Comparison of ENCODE assay signal across 36 cellular contexts in the genomic region with DNA sequence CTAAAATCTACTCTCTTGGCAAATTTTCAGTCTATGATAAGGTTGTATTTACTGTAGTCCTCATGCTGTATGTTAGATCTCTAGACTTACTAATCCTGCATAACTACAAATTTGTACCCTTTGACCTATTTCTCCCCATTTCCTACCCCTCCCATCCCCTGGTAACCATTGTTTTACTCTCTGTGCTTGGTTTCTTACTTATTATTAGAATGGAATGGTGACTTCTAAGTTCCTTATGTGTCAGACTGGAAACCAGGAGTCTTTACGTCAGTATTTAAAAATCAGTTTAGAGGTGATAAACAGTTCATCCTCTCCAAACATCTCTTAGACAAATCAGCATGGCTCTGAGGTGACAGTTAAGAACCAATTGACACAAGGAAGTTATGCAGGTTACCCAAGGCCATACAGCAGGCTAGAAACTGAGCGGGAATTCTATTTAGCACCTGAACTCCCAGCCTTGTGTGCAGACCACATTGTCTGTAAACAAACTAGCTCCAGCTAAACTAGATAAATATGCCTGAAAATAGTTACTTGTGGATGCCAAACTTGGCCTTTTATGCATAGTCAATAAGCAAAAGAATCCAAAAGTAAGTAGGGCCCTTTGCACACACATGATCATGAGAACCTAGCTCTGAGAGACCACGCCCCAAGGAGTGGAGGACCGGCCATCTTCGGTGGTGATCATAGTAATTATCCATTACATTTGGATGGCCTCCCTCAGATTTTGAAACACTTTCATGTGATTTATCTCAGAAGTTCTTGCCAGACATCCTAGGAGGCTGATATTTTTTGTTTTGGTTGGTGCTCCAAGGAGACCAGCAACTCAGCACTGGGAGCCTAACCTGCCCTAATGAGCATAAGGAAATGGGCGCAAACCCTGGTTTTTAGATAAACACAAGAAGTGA.
"Had no signal": no experiment of that assay in that cellular context is flagged by ENCODE, and none has a peak within 500 bp of the region (broad histone marks: within the 10 kb centered on the region; RNA-seq: fewer than 3 reads in every experiment).

No MANE protein-coding gene starts in this region.

- DNase-seq: activated CD4-positive, alpha-beta memory T cell treated with anti-CD3 and anti-CD28 coated beads, Interleukin-2, amount 10 ng/mL, durations not matched to agents 7 days and 5 days; activated CD4-positive, alpha-beta T cell treated with anti-CD3 and anti-CD28 coated beads for 1 hour; activated CD4-positive, alpha-beta T cell treated with anti-CD3 and anti-CD28 coated beads for 48 hours; activated CD4-positive, CD25-positive, alpha-beta regulatory T cell; activated CD8-positive, alpha-beta memory T cell treated with anti-CD3 and anti-CD28 coated beads for 24 hours; activated CD8-positive, alpha-beta memory T cell treated with anti-CD3 and anti-CD28 coated beads, Interleukin-2, amount 10 ng/mL, durations not matched to agents 7 days and 5 days; activated effector memory CD4-positive, alpha-beta T cell treated with anti-CD3 and anti-CD28 coated beads, Interleukin-2, amount 50 U/mL, for 16 hours; activated naive CD4-positive, alpha-beta T cell; activated naive CD4-positive, alpha-beta T cell treated with anti-CD3 and anti-CD28 coated beads, Interleukin-2, amount 50 U/mL, for 16 hours; activated naive CD8-positive, alpha-beta T cell treated with anti-CD3 and anti-CD28 coated beads for 36 hours; activated T-cell treated with anti-CD3 and anti-CD28 coated beads, Interleukin-2, amount 50 U/mL, for 1 hour; activated T-cell treated with anti-CD3 and anti-CD28 coated beads, Interleukin-2, amount 50 U/mL, for 72 hours; amniotic stem cell; aorta; brain microvascular endothelial cell; Kasumi-1; KG1; MG63; NCI-H1048; NCI-H1105 treated with DMSO at 0.1 percent for 48 hours; NCI-H1436 treated with DMSO at 0.1 percent for 48 hours; NCI-H187; NCI-H2029 treated with DMSO at 0.1 percent for 48 hours; NCI-H2107; NCI-H2171; NCI-H510A; NCI-H526; NCI-H748 treated with DMSO at 0.1 percent for 48 hours; NK-92 treated with Interleukin-12 subunit alpha and Interleukin-12 subunit beta, amount 100 ng/mL, for 24 hours; Right ventricle myocardium superior; SW 1271; T-helper 1 cell; T-helper 2 cell; T1000; WERI-Rb-1 had no signal

- H3K27me3 ChIP-seq: brain microvascular endothelial cell, MG63 had no signal

- H3K4me3 ChIP-seq: MG63 had no signal

- ATAC-seq: activated CD8-positive, alpha-beta memory T cell treated with anti-CD3 and anti-CD28 coated beads, Interleukin-2, amount 10 ng/mL, durations not matched to agents 7 days and 5 days; activated T-cell treated with anti-CD3 and anti-CD28 coated beads, Interleukin-2, amount 50 U/mL, for 72 hours; activated T-helper 17 cell treated with anti-CD3 and anti-CD28 coated beads, Interleukin-2, amount 50 U/mL, for 72 hours had no signal

- H3K36me3 ChIP-seq: brain microvascular endothelial cell, MG63, WERI-Rb-1 had no signal

- H3K27ac ChIP-seq: brain microvascular endothelial cell, WERI-Rb-1 had no signal
